Comparison of ENCODE assay signal across 9 cellular contexts in genomic region chr3:13040381-13041074, GRCh38. TPM values are rescaled to one million over a fixed set of nuclear protein-coding genes. Genes with fewer than 3 reads are reported as not detected.
DNase-seq lines count a peak whose midpoint lies in the region; ATAC-seq and TF ChIP-seq lines count a peak whose summit lies in the region.
"Had no signal": no experiment of that assay in that cellular context is flagged by ENCODE, and none has a peak within 500 bp of the region (broad histone marks: within the 10 kb centered on the region; RNA-seq: fewer than 3 reads in every experiment).

No MANE protein-coding gene starts in this region.

- no peaks in the 10 kb centered on the region for H3K36me3 ChIP-seq in gastrocnemius medialis
- no peaks in the 10 kb centered on the region for H3K36me3 ChIP-seq in A673 (ENCODE audit: insufficient read depth, low read length, poor library complexity, severe bottlenecking)

- peak overlapping the region; percentile 69 to 83 (median 77) for H3K4me3 Mint-ChIP-seq in brain
- H3K4me3 Mint-ChIP-seq: nephron had no signal

- ATAC-seq in GM18517 (IDR thresholded peaks at IDR 0.05; ENCODE audit: unreplicated experiment) (peak; percentile 82), GM21576 (IDR thresholded peaks at IDR 0.05; ENCODE audit: unreplicated experiment) (peak; percentile 94), gastrocnemius medialis (no peak)

- no peak for DNase-seq in gastrocnemius medialis
- no peak for DNase-seq in A673 (ENCODE audit: low spot score)
- no peak for DNase-seq in effector CD4-positive, alpha-beta T cell
- DNase-seq in NCI-H2196 (lab: John Stamatoyannopoulos, UW; ENCODE audit: unreplicated experiment) = no peak

- no peaks in the 10 kb centered on the region for H3K27me3 Mint-ChIP-seq in brain

- intact Hi-C loops in gastrocnemius medialis (cut with DNase I; ENCODE audit: low total_unique reads) (no loop called here), A673 (cut with micrococcal nuclease; ENCODE audit: unreplicated experiment) (no loop called here)

- no peaks in the 10 kb centered on the region for H3K4me1 ChIP-seq in gastrocnemius medialis
- H3K4me1 ChIP-seq in A673 (ENCODE audit: insufficient read depth, low read length, poor library complexity, severe bottlenecking) = no peaks in the 10 kb centered on the region

- no peak for TF ChIP-seq EP300 in Ishikawa (IDR thresholded peaks at IDR 0.05; ENCODE audit: borderline replicate concordance)

- peaks cover 0 to 3% (median 0%) of the 10 kb centered on the region in 5 experiments for H3K9me3 Mint-ChIP-seq in brain
- H3K9me3 Mint-ChIP-seq: nephron had no signal

- H3K4me1 Mint-ChIP-seq in brain = peaks cover 81% of the 10 kb centered on the region

- H3K27me3 ChIP-seq in gastrocnemius medialis (no peaks in the 10 kb centered on the region), A673 (replicated peaks; ENCODE audit: insufficient read depth, low read depth, low read length, poor library complexity) (peaks cover 25% of the 10 kb centered on the region)

- POLR2A ChIA-PET in A673 (lab: Charles Lee; ENCODE audit: low non-redundant PET) = no interaction called here

- no TSS peak for BruUV-seq in A673 (replicated peaks; lab: Mats Ljungman, UMichigan)

- in situ Hi-C loops in gastrocnemius medialis (cut with MboI; ENCODE audit: low sequenced_read_pairs in 4 of 4) = no loop called here

- H3K9me3 ChIP-seq in gastrocnemius medialis (no peaks in the 10 kb centered on the region), A673 (ENCODE audit: low read depth, low read length, poor library complexity, severe bottlenecking) (no peaks in the 10 kb centered on the region)

- peak overlapping the region; percentile 87 to 97 (median 93) for H3K27ac Mint-ChIP-seq in brain

- no peak for TF ChIP-seq POLR2A in gastrocnemius medialis (IDR thresholded peaks at IDR 0.05)

- no peak overlapping the region for H3K4me3 ChIP-seq in gastrocnemius medialis
- H3K4me3 ChIP-seq in A673 (ENCODE audit: low read depth, low read length, poor library complexity, severe bottlenecking) = no peak overlapping the region

- no peak for TF ChIP-seq RAD21 in Ishikawa (IDR thresholded peaks at IDR 0.05; ENCODE audit: low read depth)

- TF ChIP-seq CTCF in brain (conservative IDR thresholded peaks at IDR 0.05) = no peak
- no peak for TF ChIP-seq CTCF in gastrocnemius medialis (IDR thresholded peaks at IDR 0.05 in 4 of 5, conservative IDR thresholded peaks at IDR 0.05 in 1 of 5)
- no peak for TF ChIP-seq CTCF in A673 (conservative IDR thresholded peaks at IDR 0.05; ENCODE audit: low read depth, low read length)

- CTCF ChIA-PET in A673 (lab: Charles Lee) = no interaction called here

- peaks cover 14% of the 10 kb centered on the region for H3K36me3 Mint-ChIP-seq in brain

- H3K27ac ChIP-seq in gastrocnemius medialis (no peak overlapping the region), A673 (ENCODE audit: low read depth, low read length, poor library complexity, severe bottlenecking) (no peak overlapping the region)

TF ChIP-seq in Ishikawa, 13 proteins besides CTCF, POLR2A, EP300 and RAD21:
- TF ChIP-seq MAX (IDR thresholded peaks at IDR 0.05) (peak; percentile 25; the same call in 1 of the 2 replicates), USF1 (IDR thresholded peaks at IDR 0.05) (0 out of 2 replicates have a peak, but pooled peaks have one; percentile 14), TEAD4 (IDR thresholded peaks at IDR 0.05) (no peak), CEBPB (IDR thresholded peaks at IDR 0.05) (no peak)

RNA-seq across cellular contexts. Expression of gene IQSEC1, which starts 32.7 kb away (rescaled TPM):
- polyA plus RNA-seq in brain (ENCODE audit: insufficient read depth, low read depth, low replicate concordance) = 34.7 TPM
- total RNA-seq in gastrocnemius medialis = 10 to 100 TPM; 15.2 to 31.3 (median 28.0) TPM
- total RNA-seq in A673 (2021) = 13.0 and 15.4 TPM in 2 replicates

Comparison
In these comparisons a context has a peak if more than half of its experiments do, and no peak if none do; other contexts are left out.
1. ATAC-seq: peak in GM18517 (single experiment) and GM21576 (single experiment); none in gastrocnemius medialis (0 of 2).